13 cellular contexts compared by ENCODE assay signal in genomic region chr4:17030543-17030942, GRCh38.
A peak's percentile ranks its signal among the peaks of the same experiment; 100 is the strongest.
DNase-seq lines count a peak whose midpoint lies in the region; ATAC-seq and TF ChIP-seq lines count a peak whose summit lies in the region.
"Had no signal": no experiment of that assay in that cellular context is flagged by ENCODE, and none has a peak within 500 bp of the region (broad histone marks: within the 10 kb centered on the region; RNA-seq: fewer than 3 reads in every experiment).

No MANE protein-coding gene starts in this region.

- WGBS in mesendoderm (ENCODE audit: extremely low coverage, insufficient coverage, low lambda C conversion rate), result no CpG with 5 or more reads among the region's 1 CpG
- WGBS in thyroid gland, 2 donors, result 55 to 71% methylated on average over 1 of the region's 1 CpG
- 80 to 82% (median 81%) methylated on average over 1 of the region's 1 CpG for WGBS in psoas muscle, 3 donors

- H3K4me2 ChIP-seq in mesendoderm (ENCODE audit: low read length), result no peak overlapping the region

- intact Hi-C loops in thyroid gland (cut with DNase I), result no loop called here
- intact Hi-C loops in colonic mucosa (cut with DNase I), result no loop called here
- intact Hi-C loops in psoas muscle (cut with DNase I), result no loop called here

- TF ChIP-seq CTCF in AG10803 (conservative IDR thresholded peaks at IDR 0.05; ENCODE audit: low read length) (no peak), thyroid gland (IDR thresholded peaks at IDR 0.05) (no peak), colonic mucosa (IDR thresholded peaks at IDR 0.05) (no peak), psoas muscle (IDR thresholded peaks at IDR 0.05) (no peak)

- no peak overlapping the region for H4K5ac ChIP-seq in mesendoderm (ENCODE audit: low read length)

- H3K9ac ChIP-seq in mesendoderm (ENCODE audit: low read length) (no peak overlapping the region), colonic mucosa (ENCODE audit: low read depth in 2 of 2, low read length in 2 of 2) (no peak overlapping the region)
- H3K9ac ChIP-seq: parathyroid adenoma had no signal

- no peak overlapping the region for H2AK5ac ChIP-seq in mesendoderm (ENCODE audit: low read length)

- peak overlapping the region; percentile 60 for H2BK15ac ChIP-seq in mesendoderm (replicated peaks; ENCODE audit: low read depth)

- no peaks in the 10 kb centered on the region for H3K36me3 ChIP-seq in mesendoderm (ENCODE audit: control insufficient read depth, insufficient read depth, low read length)
- H3K36me3 ChIP-seq in thyroid gland, result no peaks in the 10 kb centered on the region
- no peaks in the 10 kb centered on the region for H3K36me3 ChIP-seq in colonic mucosa
- H3K36me3 ChIP-seq in psoas muscle (ENCODE audit: insufficient read depth in 1 of 2, low read depth in 1 of 2), result no peaks in the 10 kb centered on the region

- H3K27ac ChIP-seq in mesendoderm (ENCODE audit: low read depth, low read length) (no peak overlapping the region), thyroid gland (no peak overlapping the region), colonic mucosa (no peak overlapping the region), psoas muscle (no peak overlapping the region)
- H3K27ac ChIP-seq: parathyroid adenoma had no signal

- H3K23ac ChIP-seq in mesendoderm (ENCODE audit: low read length), result no peak overlapping the region

- H3K27me3 ChIP-seq in mesendoderm (ENCODE audit: insufficient read depth, low read length, poor library complexity), result no peaks in the 10 kb centered on the region
- H3K27me3 ChIP-seq in thyroid gland, result no peaks in the 10 kb centered on the region
- H3K27me3 ChIP-seq in colonic mucosa, result no peaks in the 10 kb centered on the region
- no peaks in the 10 kb centered on the region for H3K27me3 ChIP-seq in psoas muscle (ENCODE audit: insufficient read depth in 3 of 3, low read length in 2 of 3)

- H3K4me3 ChIP-seq in AG10803 (ENCODE audit: low read length) (no peak overlapping the region), mesendoderm (ENCODE audit: low read length) (no peak overlapping the region), thyroid gland (replicated peaks in 1 of 3) (no peak overlapping the region), colonic mucosa (no peak overlapping the region), psoas muscle (no peak overlapping the region)

- no peak overlapping the region for H4K8ac ChIP-seq in mesendoderm (ENCODE audit: low read depth, low read length)

- H2BK120ac ChIP-seq in mesendoderm (ENCODE audit: low read depth, low read length), result peak overlapping the region; percentile 64

- no peak overlapping the region for H2BK5ac ChIP-seq in mesendoderm (ENCODE audit: low read length)

- H3K79me2 ChIP-seq in mesendoderm (ENCODE audit: control insufficient read depth, insufficient read depth, low read length), result no peaks in the 10 kb centered on the region
- H3K79me2 ChIP-seq: parathyroid adenoma had no signal

- peak overlapping the region; percentile 90 for H3K18ac ChIP-seq in mesendoderm (ENCODE audit: low read length)

- no peak for ATAC-seq in left lobe of liver
- no peak for ATAC-seq in psoas muscle

- DNase-seq in AG10803 (ENCODE audit: low read depth) (peak; percentile 80), M059J (ENCODE audit: low read depth) (peak; percentile 95), dermis blood vessel endothelial cell (peak; percentile 83), mesendoderm (peak; percentile 53), thyroid gland (no peak), colonic mucosa (no peak), left lobe of liver (ENCODE audit: low spot score) (no peak), psoas muscle (no peak)
- DNase-seq: activated B cell treated with CpG ODN at 0.5 μM for 24 hours; CD4-positive, CD25-positive, alpha-beta regulatory T cell; effector CD4-positive, alpha-beta T cell; trophoblast cell had no signal

- H3K79me1 ChIP-seq in mesendoderm (ENCODE audit: low read length), result no peaks in the 10 kb centered on the region

- H3K9me3 ChIP-seq in thyroid gland, result no peaks in the 10 kb centered on the region
- H3K9me3 ChIP-seq in colonic mucosa, result no peaks in the 10 kb centered on the region
- no peaks in the 10 kb centered on the region for H3K9me3 ChIP-seq in psoas muscle

- no peak for TF ChIP-seq POLR2A in thyroid gland (IDR thresholded peaks at IDR 0.05)

- H3K4me1 ChIP-seq in mesendoderm (ENCODE audit: control insufficient read depth, low read depth, low read length), result peaks cover 2% of the 10 kb centered on the region
- H3K4me1 ChIP-seq in thyroid gland, result no peaks in the 10 kb centered on the region
- no peaks in the 10 kb centered on the region for H3K4me1 ChIP-seq in colonic mucosa
- no peaks in the 10 kb centered on the region for H3K4me1 ChIP-seq in psoas muscle
- H3K4me1 ChIP-seq: parathyroid adenoma had no signal

- H3K4ac ChIP-seq in mesendoderm (ENCODE audit: low read depth, low read length), result no peak overlapping the region

- no peak overlapping the region for H3K56ac ChIP-seq in mesendoderm (ENCODE audit: low read length)

Comparison
In these comparisons a context has a peak if more than half of its experiments do, and no peak if none do; other contexts are left out.
1. DNase-seq: peak in AG10803 (single experiment), M059J (single experiment), dermis blood vessel endothelial cell (single experiment) and mesendoderm (single experiment); none in thyroid gland (0 of 2), colonic mucosa (single experiment), left lobe of liver (single experiment) and psoas muscle (0 of 2).